Comparison of ENCODE assay signal across 10 cellular contexts in the genomic region with DNA sequence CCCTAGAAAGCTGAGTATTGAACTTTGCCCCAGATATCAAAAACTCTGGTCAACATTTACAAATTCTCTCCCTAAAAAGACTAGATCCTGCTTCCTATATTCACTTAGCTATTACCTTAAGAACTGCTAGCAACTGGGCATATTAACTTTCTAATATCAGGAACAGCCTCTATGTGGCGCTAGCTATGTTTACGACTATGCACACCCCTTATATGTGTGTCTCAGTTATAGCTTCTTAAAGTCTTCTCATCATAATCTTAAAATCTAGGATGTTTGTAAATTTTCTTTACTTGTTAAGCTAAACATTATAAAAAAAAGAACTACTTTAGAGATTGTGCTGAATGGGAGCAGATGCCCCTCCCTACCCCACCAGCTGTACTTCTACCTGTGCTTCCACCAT. TPM values are rescaled to one million over a fixed set of nuclear protein-coding genes. Genes with fewer than 3 reads are reported as not detected.
DNase-seq lines count a peak whose midpoint lies in the region; ATAC-seq and TF ChIP-seq lines count a peak whose summit lies in the region.
"Had no signal": no experiment of that assay in that cellular context is flagged by ENCODE, and none has a peak within 500 bp of the region (broad histone marks: within the 10 kb centered on the region; RNA-seq: fewer than 3 reads in every experiment).

No MANE protein-coding gene starts in this region.

- H3K36me3 ChIP-seq in BE2C (no peaks in the 10 kb centered on the region), HEK293 (ENCODE audit: control insufficient read depth in 2 of 2, insufficient read depth in 1 of 2, low read length in 2 of 2) (peaks cover 8 to 14% of the 10 kb centered on the region in 2 experiments)

- POLR2A ChIA-PET in HEK293 (lab: Yijun Ruan, JAX): interaction anchor here (0.8 to 1.1 kb wide), 2 partner anchors 90 to 372 kb away, joined by 3 to 7 read pairs; partner anchors contain the start of gene TPRKB

- DNase-seq in BE2C: no peak
- DNase-seq in SHP77 (lab: John Stamatoyannopoulos, UW): peak; percentile 7 to 42
- peak; percentile 24 for DNase-seq in fibroblast of gingiva (ENCODE audit: low read depth)
- DNase-seq in dedifferentiated amniotic fluid mesenchymal stem cell (ENCODE audit: extremely low spot score): no peak
- DNase-seq: GOT3 had no signal

- H3K9me3 ChIP-seq in BE2C (no peaks in the 10 kb centered on the region), HEK293 (ENCODE audit: control insufficient read depth, insufficient read depth, low read depth, low read length) (no peaks in the 10 kb centered on the region)

- CTCF ChIA-PET in HEK293 (lab: Yijun Ruan, JAX): interaction anchor here (0.5 to 7.7 kb wide), 22 partner anchors 9 to 649 kb away, joined by 3 to 155 read pairs (median 4); partner anchors contain the start of gene BOLA3

- H3K27ac ChIP-seq in HEK293 (ENCODE audit: extremely low read depth, low read depth, low read length): no peak overlapping the region

- peak; percentile 32 for TF ChIP-seq CTCF in BE2C (IDR thresholded peaks at IDR 0.05; ENCODE audit: low read depth, low read length)
- no peak for TF ChIP-seq CTCF in HEK293 (tag by site-specific recombination; IDR thresholded peaks at IDR 0.05)

- H3K4me1 ChIP-seq in BE2C (no peaks in the 10 kb centered on the region), HEK293 (ENCODE audit: control insufficient read depth, insufficient read depth, low read length) (0 out of 2 replicates have a peak, but pooled peaks cover 4% of the 10 kb centered on the region)

- H3K4me3 ChIP-seq in BE2C (ENCODE audit: low read depth, low read length): no peak overlapping the region
- H3K4me3 ChIP-seq in HEK293 (ENCODE audit: low read depth, low read length): no peak overlapping the region

- H3K27me3 ChIP-seq in BE2C: no peaks in the 10 kb centered on the region; the same call in 1 of the 2 replicates

- ATAC-seq in GM21825 (IDR thresholded peaks at IDR 0.05; ENCODE audit: unreplicated experiment) (no peak), HG03354 (IDR thresholded peaks at IDR 0.05; ENCODE audit: poor library complexity, severe bottlenecking, unreplicated experiment) (no peak), GM18502 (IDR thresholded peaks at IDR 0.05; ENCODE audit: poor library complexity, unreplicated experiment) (no peak)

TF ChIP-seq in HEK293, 187 proteins besides CTCF, POLR2A, EP300 and RAD21:
- TF ChIP-seq ZNF654 (tag by site-specific recombination; IDR thresholded peaks at IDR 0.05; ENCODE audit: low read depth) (peak; percentile 34), ZEB2 (tag by site-specific recombination; IDR thresholded peaks at IDR 0.05) (no peak), SCRT2 (tag by site-specific recombination; IDR thresholded peaks at IDR 0.05) (no peak)

RNA-seq across cellular contexts. Expression of gene STAMBP, which starts 1.7 kb away (rescaled TPM):
- polyA plus RNA-seq in BE2C (2012; ENCODE audit: insufficient read depth, insufficient read length, low read depth): 29.7 TPM

RNA-seq across cellular contexts. Expression of gene C2orf78, which starts 43.0 kb away (rescaled TPM):
- polyA plus RNA-seq in BE2C (2012; ENCODE audit: insufficient read depth, insufficient read length, low read depth): not detected
- polyA plus RNA-seq: adipose tissue had no signal

RNA-seq across cellular contexts. Expression of gene DUSP11, which starts 47.1 kb away (rescaled TPM):
- 5.2 TPM for polyA plus RNA-seq in BE2C (2012; ENCODE audit: insufficient read depth, insufficient read length, low read depth)

Comparison
In these comparisons a context has a peak if more than half of its experiments do, and no peak if none do; other contexts are left out.
1. DNase-seq: peak in SHP77 (2 of 2) and fibroblast of gingiva (single experiment); none in BE2C (single experiment) and dedifferentiated amniotic fluid mesenchymal stem cell (single experiment).